1 cellular context compared by ENCODE assay signal in genomic region chr2:16105664-16106281, GRCh38.
A peak's percentile ranks its signal among the peaks of the same experiment; 100 is the strongest.
TF ChIP-seq lines count a peak whose summit lies in the region.

No MANE protein-coding gene starts in this region.

TF ChIP-seq in WTC11, 78 proteins besides CTCF, POLR2A, EP300 and RAD21 (continued from another document):
- TF ChIP-seq ZNF281 (CRISPR knock-in tag; IDR thresholded peaks at IDR 0.05) (peak; percentile 47; the same call in 1 of the 2 replicates), TEAD1 (CRISPR knock-in tag; IDR thresholded peaks at IDR 0.05) (peak; percentile 90), JAZF1 (CRISPR knock-in tag; IDR thresholded peaks at IDR 0.05) (no peak), ZNF232 (CRISPR knock-in tag; IDR thresholded peaks at IDR 0.05) (peak; percentile 21; the same call in 1 of the 2 replicates), USF2 (CRISPR knock-in tag; IDR thresholded peaks at IDR 0.05) (peak; percentile 92), ZBTB43 (CRISPR knock-in tag; IDR thresholded peaks at IDR 0.05) (0 out of 2 replicates have a peak, but pooled peaks have one; percentile 36), ZSCAN18 (CRISPR knock-in tag; IDR thresholded peaks at IDR 0.05) (no peak), ZNF425 (CRISPR knock-in tag; conservative IDR thresholded peaks at IDR 0.05) (no peak), CREM (CRISPR knock-in tag; IDR thresholded peaks at IDR 0.05) (no peak), TP53 (CRISPR knock-in tag; IDR thresholded peaks at IDR 0.05) (no peak), GTF2I (CRISPR knock-in tag; conservative IDR thresholded peaks at IDR 0.05) (no peak), ATF2 (CRISPR knock-in tag; IDR thresholded peaks at IDR 0.05; ENCODE audit: borderline replicate concordance, low read depth) (no peak)
TF ChIP-seq in WTC11: peak in this region for 10.
